8 cellular contexts compared by ENCODE assay signal in the genomic region with DNA sequence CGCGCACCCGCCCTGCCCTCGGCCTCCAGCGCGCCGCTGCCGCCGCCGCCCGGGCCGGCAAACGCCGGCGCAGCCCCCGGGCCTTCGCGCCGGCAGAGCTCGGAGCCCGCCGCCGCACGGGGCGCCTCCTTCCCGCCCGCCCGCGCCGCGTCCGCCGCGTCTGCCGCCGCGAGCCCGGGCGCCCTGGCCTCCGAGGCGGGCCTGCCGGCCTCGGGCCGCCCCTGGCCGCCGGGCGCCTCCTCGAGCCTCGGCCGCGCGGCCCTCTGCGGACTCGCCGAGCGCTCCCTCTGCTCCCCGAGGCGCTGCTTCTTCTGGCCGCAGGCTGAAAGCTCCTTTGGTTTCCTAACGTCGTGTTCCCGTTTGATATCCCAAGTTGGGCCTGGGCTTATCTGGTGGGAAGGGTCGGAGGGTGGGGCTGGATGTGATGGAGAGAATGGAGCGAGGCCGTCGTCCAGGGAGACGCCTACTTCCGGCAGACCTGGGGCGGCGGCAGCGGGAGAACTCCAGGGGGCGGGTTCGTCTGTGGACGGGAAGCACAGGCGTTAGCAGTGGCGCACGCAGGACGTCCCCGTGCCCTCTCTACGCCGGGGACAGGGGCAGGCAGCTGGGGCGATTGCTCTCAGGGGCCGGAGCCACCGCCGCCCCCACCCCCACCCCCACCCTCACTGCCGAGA.
DNase-seq lines count a peak whose midpoint lies in the region; ATAC-seq and TF ChIP-seq lines count a peak whose summit lies in the region.

No MANE protein-coding gene starts in this region.

- no peaks in the 10 kb centered on the region for H3K9me3 Mint-ChIP-seq in CD4-positive, alpha-beta T cell
- H3K9me3 Mint-ChIP-seq in activated CD8-positive, alpha-beta T cell treated with anti-CD3 and anti-CD28 coated beads for 36 hours, result no peaks in the 10 kb centered on the region

- POLR2A ChIA-PET in CD4-positive, alpha-beta T cell (lab: Charles Lee), result interaction anchor here (1.0 to 2.2 kb wide), 2 partner anchors 8 to 475 kb away, joined by 3 to 5 read pairs; no protein-coding TSS in a partner anchor
- POLR2A ChIA-PET in activated CD8-positive, alpha-beta T cell treated with anti-CD3 and anti-CD28 coated beads for 36 hours (lab: Charles Lee), result interaction anchor here (1.0 kb wide), 1 partner anchor 409 kb away, joined by 4 read pairs; no protein-coding TSS in a partner anchor

- peak in 9 of 10 experiments; percentile 8 to 45 (median 32) for DNase-seq in CD4-positive, alpha-beta T cell
- DNase-seq in NCI-H526 treated with DMSO at 0.1 percent for 48 hours (lab: John Stamatoyannopoulos, UW) (peak; percentile 85), medulla oblongata (ENCODE audit: extremely low spot score) (peak; percentile 85)
- DNase-seq in activated CD8-positive, alpha-beta T cell treated with anti-CD3 and anti-CD28 coated beads for 36 hours, result peak; percentile 63
- peak; percentile 14 for DNase-seq in effector CD4-positive, alpha-beta T cell
- peak; percentile 25 for DNase-seq in stimulated activated CD8-positive, alpha-beta memory T cell treated with anti-CD3 and anti-CD28 coated beads, Interleukin-12 subunit alpha, Interleukin-12 subunit beta, amount 100 ng/mL, for 4 hours (ENCODE audit: low read depth)

- intact Hi-C loops in CD4-positive, alpha-beta T cell (cut with DNase I, micrococcal nuclease), result loop anchor here in 1 of 2 experiments (2.0 to 5.0 kb wide), 2 partner anchors 21 to 1998 kb away; no protein-coding TSS in a partner anchor
- intact Hi-C loops in activated CD8-positive, alpha-beta T cell treated with anti-CD3 and anti-CD28 coated beads for 36 hours (cut with micrococcal nuclease), result no loop called here

- H3K27ac Mint-ChIP-seq in CD4-positive, alpha-beta T cell, result no peak overlapping the region
- H3K27ac Mint-ChIP-seq in activated CD8-positive, alpha-beta T cell treated with anti-CD3 and anti-CD28 coated beads for 36 hours, result peak overlapping the region; percentile 59

- H3K4me1 Mint-ChIP-seq in CD4-positive, alpha-beta T cell (ENCODE audit: low read depth), result peaks cover 11% of the 10 kb centered on the region
- H3K4me1 Mint-ChIP-seq in activated CD8-positive, alpha-beta T cell treated with anti-CD3 and anti-CD28 coated beads for 36 hours (ENCODE audit: low read depth), result peaks cover 5% of the 10 kb centered on the region

- H3K4me3 Mint-ChIP-seq in CD4-positive, alpha-beta T cell, result peak overlapping the region; percentile 85
- peak overlapping the region; percentile 79 for H3K4me3 Mint-ChIP-seq in activated CD8-positive, alpha-beta T cell treated with anti-CD3 and anti-CD28 coated beads for 36 hours

- H3K27ac ChIP-seq in CD4-positive, alpha-beta T cell (ENCODE audit: low read depth, low read length), result no peak overlapping the region

- TF ChIP-seq CTCF in CD4-positive, alpha-beta T cell (IDR thresholded peaks at IDR 0.05), result no peak
- TF ChIP-seq CTCF in activated CD8-positive, alpha-beta T cell treated with anti-CD3 and anti-CD28 coated beads for 36 hours (IDR thresholded peaks at IDR 0.05), result no peak

- H3K36me3 Mint-ChIP-seq in CD4-positive, alpha-beta T cell (ENCODE audit: low read depth), result no peaks in the 10 kb centered on the region
- no peaks in the 10 kb centered on the region for H3K36me3 Mint-ChIP-seq in activated CD8-positive, alpha-beta T cell treated with anti-CD3 and anti-CD28 coated beads for 36 hours (ENCODE audit: low read depth)

- CTCF ChIA-PET in CD4-positive, alpha-beta T cell (lab: Charles Lee), result interaction anchor here (1.0 to 2.9 kb wide), 3 partner anchors 10 to 221 kb away, joined by 3 to 17 read pairs (median 4); partner anchors contain the start of genes PHTF2 and TMEM60
- CTCF ChIA-PET in activated CD8-positive, alpha-beta T cell treated with anti-CD3 and anti-CD28 coated beads for 36 hours (lab: Charles Lee), result interaction anchor here (1.5 to 6.6 kb wide), 8 partner anchors 9 to 367 kb away, joined by 3 to 93 read pairs (median 9); no protein-coding TSS in a partner anchor

- H3K27me3 Mint-ChIP-seq in CD4-positive, alpha-beta T cell, result peaks cover 34% of the 10 kb centered on the region
- H3K27me3 Mint-ChIP-seq in activated CD8-positive, alpha-beta T cell treated with anti-CD3 and anti-CD28 coated beads for 36 hours, result peaks cover 27% of the 10 kb centered on the region

- ATAC-seq in CD4-positive, alpha-beta T cell (ENCODE audit: poor library complexity), result peak; percentile 64
- ATAC-seq in GM19438 (IDR thresholded peaks at IDR 0.05; ENCODE audit: low read depth, unreplicated experiment) (peak; percentile 85), HG03520 (IDR thresholded peaks at IDR 0.05; ENCODE audit: unreplicated experiment) (peak; percentile 66)
- ATAC-seq in activated CD8-positive, alpha-beta T cell treated with anti-CD3 and anti-CD28 coated beads for 36 hours, result peak; percentile 83

- H3K9me3 ChIP-seq in CD4-positive, alpha-beta T cell (ENCODE audit: control insufficient read depth, low read length), result no peaks in the 10 kb centered on the region

- H3K27me3 ChIP-seq in CD4-positive, alpha-beta T cell (ENCODE audit: control insufficient read depth, insufficient read depth, low read length), result peaks cover 18% of the 10 kb centered on the region

Comparison
In these comparisons a context has a peak if more than half of its experiments do, and no peak if none do; other contexts are left out.
1. DNase-seq: peak in every context shown above with its lines; median percentile 85 in NCI-H526 treated with DMSO at 0.1 percent for 48 hours; 85 in medulla oblongata; 63 in activated CD8-positive, alpha-beta T cell treated with anti-CD3 and anti-CD28 coated beads for 36 hours; 32 in CD4-positive, alpha-beta T cell; 25 in stimulated activated CD8-positive, alpha-beta memory T cell treated with anti-CD3 and anti-CD28 coated beads, Interleukin-12 subunit alpha, Interleukin-12 subunit beta, amount 100 ng/mL, for 4 hours; 14 in effector CD4-positive, alpha-beta T cell.